In genomic region chr2:46657042-46657504, GRCh38 we compare ENCODE assay signal across 8 cellular contexts. TPM values are rescaled to one million over a fixed set of nuclear protein-coding genes. Genes with fewer than 3 reads are reported as not detected.
DNase-seq lines count a peak whose midpoint lies in the region; ATAC-seq and TF ChIP-seq lines count a peak whose summit lies in the region.

No MANE protein-coding gene starts in this region.

- no peak overlapping the region for H3K4me2 ChIP-seq in mesendoderm (ENCODE audit: low read length)

- WGBS in mesendoderm (ENCODE audit: extremely low coverage, insufficient coverage, low lambda C conversion rate): no CpG with 5 or more reads among the region's 3 CpGs

- H3K36me3 ChIP-seq in mesendoderm (ENCODE audit: control insufficient read depth, insufficient read depth, low read length): no peaks in the 10 kb centered on the region

- H2BK15ac ChIP-seq in mesendoderm (replicated peaks; ENCODE audit: low read depth): no peak overlapping the region

- H3K4ac ChIP-seq in mesendoderm (ENCODE audit: low read depth, low read length): no peak overlapping the region

- H3K56ac ChIP-seq in mesendoderm (ENCODE audit: low read length): no peak overlapping the region

- DNase-seq in SKM-1 treated with dmso at 0.1 percent for 144 hours (lab: John Stamatoyannopoulos, UW; ENCODE audit: unreplicated experiment) (peak; percentile 40), SKM-1 (lab: John Stamatoyannopoulos, UW; ENCODE audit: unreplicated experiment) (no peak), NCI-H345 (lab: John Stamatoyannopoulos, UW) (peak; percentile 9), cardiac fibroblast (ENCODE audit: low read depth in 2 of 2) (peak; percentile 64 to 94), mesendoderm (peak; percentile 66), medulla oblongata (ENCODE audit: extremely low spot score) (no peak)

- H2BK5ac ChIP-seq in mesendoderm (ENCODE audit: low read length): no peak overlapping the region

- no peaks in the 10 kb centered on the region for H3K79me1 ChIP-seq in mesendoderm (ENCODE audit: low read length)

- no peaks in the 10 kb centered on the region for H3K79me2 ChIP-seq in mesendoderm (ENCODE audit: control insufficient read depth, insufficient read depth, low read length)

- H4K5ac ChIP-seq in mesendoderm (ENCODE audit: low read length): no peak overlapping the region

- H3K18ac ChIP-seq in mesendoderm (ENCODE audit: low read length): no peak overlapping the region

- no peak overlapping the region for H3K23ac ChIP-seq in mesendoderm (ENCODE audit: low read length)

- no peak overlapping the region for H2AK5ac ChIP-seq in mesendoderm (ENCODE audit: low read length)

- H3K9ac ChIP-seq in mesendoderm (ENCODE audit: low read length): no peak overlapping the region

- no peaks in the 10 kb centered on the region for H3K4me1 ChIP-seq in mesendoderm (ENCODE audit: control insufficient read depth, low read depth, low read length)

- ATAC-seq in GM19351 (IDR thresholded peaks at IDR 0.05; ENCODE audit: unreplicated experiment) (no peak), GM21515 (IDR thresholded peaks at IDR 0.05; ENCODE audit: unreplicated experiment) (no peak)

- no peak overlapping the region for H3K4me3 ChIP-seq in cardiac fibroblast (replicated peaks in 1 of 2; ENCODE audit: low read depth in 2 of 2, low read length in 2 of 2)
- H3K4me3 ChIP-seq in mesendoderm (ENCODE audit: low read length): no peak overlapping the region

- no peaks in the 10 kb centered on the region for H3K27me3 ChIP-seq in mesendoderm (ENCODE audit: insufficient read depth, low read length, poor library complexity)

- peak; percentile 32 for TF ChIP-seq CTCF in cardiac fibroblast (IDR thresholded peaks at IDR 0.05; ENCODE audit: low read depth, low read length)

- H3K27ac ChIP-seq in mesendoderm (ENCODE audit: low read depth, low read length): no peak overlapping the region

- H4K8ac ChIP-seq in mesendoderm (ENCODE audit: low read depth, low read length): no peak overlapping the region

- no peak overlapping the region for H2BK120ac ChIP-seq in mesendoderm (ENCODE audit: low read depth, low read length)

RNA-seq across cellular contexts. Expression of gene CRIPT, which starts 40.1 kb away (rescaled TPM):
- polyA plus RNA-seq in mesendoderm (2013, experiment 1 of 2): 13.0 TPM
- 13.7 TPM for polyA plus RNA-seq in mesendoderm (2013, experiment 2 of 2)

RNA-seq across cellular contexts. Expression of gene PIGF, which starts 40.2 kb away (rescaled TPM):
- polyA plus RNA-seq in mesendoderm (2013, experiment 1 of 2): 21.7 TPM
- 20.3 TPM for polyA plus RNA-seq in mesendoderm (2013, experiment 2 of 2)

RNA-seq across cellular contexts. Expression of gene SOCS5, which starts 42.0 kb away (rescaled TPM):
- polyA plus RNA-seq in mesendoderm (2013, experiment 1 of 2): 9.1 TPM
- 8.8 TPM for polyA plus RNA-seq in mesendoderm (2013, experiment 2 of 2)

Comparison
In these comparisons a context has a peak if more than half of its experiments do, and no peak if none do; other contexts are left out.
1. DNase-seq: peak in SKM-1 treated with dmso at 0.1 percent for 144 hours (single experiment), NCI-H345 (single experiment), cardiac fibroblast (2 of 2) and mesendoderm (single experiment); none in SKM-1 (single experiment) and medulla oblongata (single experiment).